8 cellular contexts compared by ENCODE assay signal in the genomic region with DNA sequence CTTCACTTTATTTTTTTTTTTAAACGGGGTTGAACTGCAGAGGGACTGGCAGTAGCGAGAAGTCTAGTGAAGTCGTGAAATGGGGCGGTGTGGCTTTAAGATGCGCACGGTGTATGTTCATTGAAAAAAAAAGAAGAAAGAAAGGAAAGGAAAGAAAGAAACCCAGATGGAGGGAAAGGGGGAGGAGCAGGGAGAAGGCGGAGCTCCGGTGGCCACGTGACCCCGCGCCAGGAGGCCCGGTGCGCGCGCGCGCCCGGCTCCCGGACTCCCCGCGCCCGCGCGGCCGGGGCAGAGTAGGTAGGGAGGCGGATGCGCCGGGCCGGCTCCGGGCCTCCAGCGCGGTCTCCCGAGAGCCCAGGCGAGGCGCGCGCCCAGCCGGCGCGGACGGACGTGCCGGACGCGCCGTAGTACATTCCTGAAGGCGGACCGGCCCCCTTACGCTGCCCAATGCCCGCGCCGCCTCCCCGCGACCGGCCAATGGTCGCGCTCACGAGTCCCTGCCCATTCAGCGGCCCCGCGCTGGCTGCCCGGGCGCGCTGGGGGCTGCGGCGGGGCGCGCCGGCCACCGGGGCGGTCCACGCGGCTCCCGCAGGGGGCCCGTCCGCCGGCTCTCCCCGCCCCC. TPM values are rescaled to one million over a fixed set of nuclear protein-coding genes. Genes with fewer than 3 reads are reported as not detected.
DNase-seq lines count a peak whose midpoint lies in the region; ATAC-seq and TF ChIP-seq lines count a peak whose summit lies in the region.

No MANE protein-coding gene starts in this region.

- H3K36me3 Mint-ChIP-seq in activated CD4-positive, alpha-beta T cell treated with anti-CD3 and anti-CD28 coated beads for 36 hours (ENCODE audit: low read depth) = peaks cover 12% of the 10 kb centered on the region
- H3K36me3 Mint-ChIP-seq in chondrocyte (ENCODE audit: low read depth) = no peaks in the 10 kb centered on the region

- peaks cover 26% of the 10 kb centered on the region for H3K27me3 Mint-ChIP-seq in activated CD4-positive, alpha-beta T cell treated with anti-CD3 and anti-CD28 coated beads for 36 hours
- H3K27me3 Mint-ChIP-seq in chondrocyte (ENCODE audit: low read depth) = no peaks in the 10 kb centered on the region

- DNase-seq in AG09319 (ENCODE audit: extremely low read depth, low read depth) (peak; percentile 93), NCI-H345 treated with DMSO at 0.1 percent for 48 hours (lab: John Stamatoyannopoulos, UW; ENCODE audit: unreplicated experiment) (peak; percentile 66), chondrocyte (ENCODE audit: low spot score) (peak; percentile 98), kidney glomerular epithelial cell (lab: John Stamatoyannopoulos, UW) (peak; percentile 99)
- DNase-seq in activated CD4-positive, alpha-beta T cell treated with anti-CD3 and anti-CD28 coated beads for 36 hours = peak; percentile 92
- peak; percentile 78 to 82 (median 78) for DNase-seq in stimulated activated CD4-positive, alpha-beta T cell treated with anti-CD3 and anti-CD28 coated beads, Interleukin-12 subunit alpha, Interleukin-12 subunit beta, amount 100 ng/mL, for 48 hours (ENCODE audit: low read depth in 2 of 3, low spot score in 1 of 3)

- CTCF ChIA-PET in activated CD4-positive, alpha-beta T cell treated with anti-CD3 and anti-CD28 coated beads for 36 hours (lab: Charles Lee) = interaction anchor here (0.6 to 1.1 kb wide), 2 partner anchors 48 to 157 kb away, joined by 3 to 4 read pairs; no protein-coding TSS in a partner anchor

- peak; percentile 36 for ATAC-seq in GM19023 (IDR thresholded peaks at IDR 0.05; ENCODE audit: unreplicated experiment)
- peak; percentile 37 for ATAC-seq in HG03342 (IDR thresholded peaks at IDR 0.05; ENCODE audit: unreplicated experiment)
- ATAC-seq in activated CD4-positive, alpha-beta T cell treated with anti-CD3 and anti-CD28 coated beads for 36 hours = peak; percentile 74

- peak overlapping the region; percentile 82 for H3K4me3 Mint-ChIP-seq in activated CD4-positive, alpha-beta T cell treated with anti-CD3 and anti-CD28 coated beads for 36 hours
- peak overlapping the region; percentile 96 for H3K4me3 Mint-ChIP-seq in chondrocyte (ENCODE audit: unreplicated experiment)

- peak overlapping the region; percentile 75 for H3K27ac Mint-ChIP-seq in activated CD4-positive, alpha-beta T cell treated with anti-CD3 and anti-CD28 coated beads for 36 hours
- peak overlapping the region; percentile 99 for H3K27ac Mint-ChIP-seq in chondrocyte (ENCODE audit: unreplicated experiment)

- H3K9me3 Mint-ChIP-seq in activated CD4-positive, alpha-beta T cell treated with anti-CD3 and anti-CD28 coated beads for 36 hours (ENCODE audit: low read depth) = no peaks in the 10 kb centered on the region
- no peaks in the 10 kb centered on the region for H3K9me3 Mint-ChIP-seq in chondrocyte (ENCODE audit: low read depth)

- H3K4me1 Mint-ChIP-seq in activated CD4-positive, alpha-beta T cell treated with anti-CD3 and anti-CD28 coated beads for 36 hours = peaks cover 38% of the 10 kb centered on the region
- peaks cover 29% of the 10 kb centered on the region for H3K4me1 Mint-ChIP-seq in chondrocyte (ENCODE audit: low read depth)

- no peak for TF ChIP-seq CTCF in AG09319 (IDR thresholded peaks at IDR 0.05; ENCODE audit: low read depth, low read length)
- TF ChIP-seq CTCF in chondrocyte (IDR thresholded peaks at IDR 0.05) = no peak

- intact Hi-C loops in activated CD4-positive, alpha-beta T cell treated with anti-CD3 and anti-CD28 coated beads for 36 hours (cut with DNase I, micrococcal nuclease) = loop anchor here (1.0 to 10.0 kb wide), 12 partner anchors 16 to 1344 kb away; a partner anchor contains a TSS

- POLR2A ChIA-PET in activated CD4-positive, alpha-beta T cell treated with anti-CD3 and anti-CD28 coated beads for 36 hours (lab: Charles Lee) = interaction anchor here (0.5 to 0.6 kb wide), 3 partner anchors 306 to 944 kb away, joined by 3 to 5 read pairs (median 4); no protein-coding TSS in a partner anchor

RNA-seq across cellular contexts. Expression of a gene that starts 6.0 kb away (rescaled TPM):
- 1 to 10 TPM; 4.4 to 5.6 TPM for total RNA-seq in activated CD4-positive, alpha-beta T cell treated with anti-CD3 and anti-CD28 coated beads for 36 hours
- total RNA-seq in chondrocyte = 5.7 to 10.4 TPM (median 6.4 TPM) in 3 replicates

Comparison
In these comparisons a context has a peak if more than half of its experiments do, and no peak if none do; other contexts are left out.
1. Peak in every context shown above with its lines: DNase-seq and ATAC-seq.